ENCODE assay signal across 18 cellular contexts in the genomic region with DNA sequence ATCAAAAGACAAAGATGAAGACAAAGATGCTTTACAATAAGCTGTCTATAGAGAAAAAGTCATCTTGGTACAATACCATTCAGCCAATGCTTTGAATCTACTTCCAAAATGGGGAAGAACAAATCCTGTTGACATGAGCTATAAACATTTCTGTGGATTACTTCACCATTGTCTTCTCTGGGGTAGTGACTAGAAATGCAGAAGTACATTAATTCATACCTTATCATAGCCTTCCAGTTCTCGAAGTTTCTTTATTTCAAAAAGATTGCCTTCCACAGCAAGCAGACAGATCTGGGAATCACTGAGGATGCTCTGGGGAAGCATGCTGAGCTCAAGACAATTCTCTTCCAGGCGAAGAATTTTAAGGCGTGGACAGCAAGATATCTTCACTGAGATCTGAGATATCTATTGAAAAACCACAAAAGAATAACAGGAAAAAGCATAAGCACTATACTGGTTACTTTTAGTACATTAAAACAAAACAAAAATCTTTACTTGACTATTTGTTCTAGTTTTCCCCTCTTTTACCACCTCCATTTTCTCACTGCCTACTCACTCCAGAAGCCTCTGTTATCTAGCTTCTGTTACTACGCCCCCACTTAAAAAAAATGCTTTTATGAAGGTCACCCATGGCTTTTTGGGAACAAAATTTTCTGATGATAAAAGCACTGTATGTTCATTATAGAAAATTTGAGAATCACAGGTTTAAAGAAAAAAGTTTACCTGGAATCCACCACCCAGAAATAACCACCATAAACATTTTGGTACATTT. TPM values are rescaled to one million over a fixed set of nuclear protein-coding genes. Genes with fewer than 3 reads are reported as not detected.
DNase-seq lines count a peak whose midpoint lies in the region; ATAC-seq and TF ChIP-seq lines count a peak whose summit lies in the region.
"Had no signal": no experiment of that assay in that cellular context is flagged by ENCODE, and none has a peak within 500 bp of the region (broad histone marks: within the 10 kb centered on the region; RNA-seq: fewer than 3 reads in every experiment).

No MANE protein-coding gene starts in this region.

- H3K27ac ChIP-seq in angular gyrus (ENCODE audit: low read depth, low read length) (peak overlapping the region; percentile 77), sigmoid colon (no peak overlapping the region)

- peaks cover 0 to 26% (median 23%) of the 10 kb centered on the region in 4 donors for H3K4me1 ChIP-seq in sigmoid colon

- peak overlapping the region; percentile 11 for H3K27ac Mint-ChIP-seq in stimulated activated effector memory CD8-positive, alpha-beta T cell treated with anti-CD3 and anti-CD28 coated beads, Interleukin-12 subunit alpha, Interleukin-12 subunit beta, amount 100 ng/mL, for 72 hours
- H3K27ac Mint-ChIP-seq: activated CD4-positive, alpha-beta T cell treated with anti-CD3 and anti-CD28 coated beads, Interleukin-2, amount 10 ng/mL, durations not matched to agents 7 days and 5 days had no signal

- no peak overlapping the region for H3K4me3 Mint-ChIP-seq in stimulated activated effector memory CD8-positive, alpha-beta T cell treated with anti-CD3 and anti-CD28 coated beads, Interleukin-12 subunit alpha, Interleukin-12 subunit beta, amount 100 ng/mL, for 72 hours
- H3K4me3 Mint-ChIP-seq: activated CD4-positive, alpha-beta T cell treated with anti-CD3 and anti-CD28 coated beads, Interleukin-2, amount 10 ng/mL, durations not matched to agents 7 days and 5 days; activated T-cell treated with anti-CD3 and anti-CD28 coated beads, Interleukin-2, amount 50 U/mL, for 4 hours had no signal

- peaks cover 70% of the 10 kb centered on the region for H3K36me3 Mint-ChIP-seq in stimulated activated effector memory CD8-positive, alpha-beta T cell treated with anti-CD3 and anti-CD28 coated beads, Interleukin-12 subunit alpha, Interleukin-12 subunit beta, amount 100 ng/mL, for 72 hours

- no peaks in the 10 kb centered on the region for H3K9me3 Mint-ChIP-seq in stimulated activated effector memory CD8-positive, alpha-beta T cell treated with anti-CD3 and anti-CD28 coated beads, Interleukin-12 subunit alpha, Interleukin-12 subunit beta, amount 100 ng/mL, for 72 hours
- H3K9me3 Mint-ChIP-seq: activated CD4-positive, alpha-beta T cell treated with anti-CD3 and anti-CD28 coated beads, Interleukin-2, amount 10 ng/mL, durations not matched to agents 7 days and 5 days; activated T-cell treated with anti-CD3 and anti-CD28 coated beads, Interleukin-2, amount 50 U/mL, for 4 hours had no signal

- H3K4me1 Mint-ChIP-seq in stimulated activated effector memory CD8-positive, alpha-beta T cell treated with anti-CD3 and anti-CD28 coated beads, Interleukin-12 subunit alpha, Interleukin-12 subunit beta, amount 100 ng/mL, for 72 hours, result peaks cover 33% of the 10 kb centered on the region

- H3K27me3 ChIP-seq in sigmoid colon, result no peaks in the 10 kb centered on the region
- H3K27me3 ChIP-seq: BLaER1 treated with 17β-estradiol and CSF1 and Interleukin-3, amounts not matched to agents 10 nM and 100 nM had no signal

- H3K9me3 ChIP-seq in sigmoid colon, result no peaks in the 10 kb centered on the region
- H3K9me3 ChIP-seq: BLaER1 treated with 17β-estradiol and CSF1 and Interleukin-3, amounts not matched to agents 10 nM and 100 nM had no signal

- peaks cover 6 to 51% (median 18%) of the 10 kb centered on the region in 4 donors for H3K36me3 ChIP-seq in sigmoid colon

- no peak for TF ChIP-seq EP300 in sigmoid colon (IDR thresholded peaks at IDR 0.05)

- TF ChIP-seq CTCF in sigmoid colon (IDR thresholded peaks at IDR 0.05), result no peak

- ATAC-seq in stimulated activated effector memory CD8-positive, alpha-beta T cell treated with anti-CD3 and anti-CD28 coated beads, Interleukin-12 subunit alpha, Interleukin-12 subunit beta, amount 100 ng/mL, for 72 hours, result no peak
- no peak for ATAC-seq in GM21529 (IDR thresholded peaks at IDR 0.05; ENCODE audit: unreplicated experiment)
- ATAC-seq: activated T-cell treated with anti-CD3 and anti-CD28 coated beads, Interleukin-2, amount 50 U/mL, for 4 hours; Right ventricle myocardium inferior had no signal

- H3K4me3 ChIP-seq in sigmoid colon, result no peak overlapping the region
- H3K4me3 ChIP-seq: BLaER1 treated with 17β-estradiol and CSF1 and Interleukin-3, amounts not matched to agents 10 nM and 100 nM had no signal

- WGBS in sigmoid colon, 2 donors, result 88 to 92% methylated on average over 4 of the region's 4 CpGs

- TF ChIP-seq POLR2A in sigmoid colon (IDR thresholded peaks at IDR 0.05), result no peak

- peak; percentile 43 for DNase-seq in GF-D8 (lab: John Stamatoyannopoulos, UW)
- peak; percentile 67 to 94 for DNase-seq in NOMO-1 (lab: John Stamatoyannopoulos, UW; ENCODE audit: unreplicated experiment in 2 of 2)
- no peak for DNase-seq in stimulated activated effector memory CD8-positive, alpha-beta T cell treated with anti-CD3 and anti-CD28 coated beads, Interleukin-12 subunit alpha, Interleukin-12 subunit beta, amount 100 ng/mL, for 72 hours (ENCODE audit: low spot score in 2 of 2)
- DNase-seq in sigmoid colon, result no peak
- DNase-seq in NCI-H187 (lab: John Stamatoyannopoulos, UW), result no peak
- DNase-seq: activated CD4-positive, alpha-beta T cell treated with anti-CD3 and anti-CD28 coated beads, Interleukin-2, amount 10 ng/mL, durations not matched to agents 7 days and 5 days; activated T-cell treated with anti-CD3 and anti-CD28 coated beads, Interleukin-2, amount 50 U/mL, for 4 hours; cerebellar nuclear complex; DMS79; NCI-H1436 treated with DMSO at 0.1 percent for 48 hours; NCI-H226; NK-92 treated with Interleukin-12 subunit alpha and Interleukin-12 subunit beta, amount 100 ng/mL, for 24 hours; stimulated activated CD4-positive, alpha-beta T cell treated with anti-CD3 and anti-CD28 coated beads, Interleukin-4, amount 100 ng/mL, for 4 hours; T-helper 9 cell had no signal

- intact Hi-C loops in sigmoid colon (cut with DNase I), result loop anchor here (5.0 kb wide), 2 partner anchors 37 to 48 kb away; a partner anchor contains a TSS

RNA-seq across cellular contexts. Expression of a gene that starts 3.5 kb away (rescaled TPM):
- total RNA-seq in sigmoid colon, result 10 to 100 TPM in 3 of 4 donors, 1 to 10 TPM in 1; 9.2 to 24.6 (median 11.4) TPM
- 10 to 100 TPM in 2 of 3 donors, 1 to 10 TPM in 1; 8.4 to 16.4 (median 11.5) TPM for polyA plus RNA-seq in sigmoid colon

RNA-seq across cellular contexts. Expression of a gene that starts 3.6 kb away (rescaled TPM):
- 10 to 100 TPM; 18.3 to 24.6 (median 20.1) TPM for total RNA-seq in sigmoid colon
- 10 to 100 TPM; 11.1 to 15.1 (median 12.6) TPM for polyA plus RNA-seq in sigmoid colon

RNA-seq across cellular contexts. Expression of a gene that starts 30.4 kb away (rescaled TPM):
- 100 to 1,000 TPM in 1 of 4 donors, 10 to 100 TPM in 3; 36.4 to 125 (median 49.4) TPM for total RNA-seq in sigmoid colon
- 1 to 10 TPM in 1 of 3 donors, under 1 TPM in 2; 0.60 to 5.7 (median 0.69) TPM for polyA plus RNA-seq in sigmoid colon

RNA-seq across cellular contexts. Expression of a gene that starts 49.6 kb away (rescaled TPM):
- 10 to 100 TPM; 43.8 to 67.4 (median 57.9) TPM for total RNA-seq in sigmoid colon
- polyA plus RNA-seq in sigmoid colon, result 100 to 1,000 TPM in 1 of 3 donors, 10 to 100 TPM in 2; 50.2 to 107 (median 76.9) TPM

RNA-seq across cellular contexts. Expression of a gene that starts 54.1 kb away (rescaled TPM):
- total RNA-seq in sigmoid colon, result 100 to 1,000 TPM in 1 of 4 donors, 10 to 100 TPM in 3; 69.4 to 107 (median 82.3) TPM
- polyA plus RNA-seq in sigmoid colon, result 10 to 100 TPM; 10.9 to 18.1 (median 13.2) TPM

Comparison
In these comparisons a context has a peak if more than half of its experiments do, and no peak if none do; other contexts are left out.
1. DNase-seq: peak in GF-D8 (single experiment) and NOMO-1 (2 of 2); none in stimulated activated effector memory CD8-positive, alpha-beta T cell treated with anti-CD3 and anti-CD28 coated beads, Interleukin-12 subunit alpha, Interleukin-12 subunit beta, amount 100 ng/mL, for 72 hours (0 of 2), sigmoid colon (single experiment) and NCI-H187 (0 of 2).